In the genomic region with DNA sequence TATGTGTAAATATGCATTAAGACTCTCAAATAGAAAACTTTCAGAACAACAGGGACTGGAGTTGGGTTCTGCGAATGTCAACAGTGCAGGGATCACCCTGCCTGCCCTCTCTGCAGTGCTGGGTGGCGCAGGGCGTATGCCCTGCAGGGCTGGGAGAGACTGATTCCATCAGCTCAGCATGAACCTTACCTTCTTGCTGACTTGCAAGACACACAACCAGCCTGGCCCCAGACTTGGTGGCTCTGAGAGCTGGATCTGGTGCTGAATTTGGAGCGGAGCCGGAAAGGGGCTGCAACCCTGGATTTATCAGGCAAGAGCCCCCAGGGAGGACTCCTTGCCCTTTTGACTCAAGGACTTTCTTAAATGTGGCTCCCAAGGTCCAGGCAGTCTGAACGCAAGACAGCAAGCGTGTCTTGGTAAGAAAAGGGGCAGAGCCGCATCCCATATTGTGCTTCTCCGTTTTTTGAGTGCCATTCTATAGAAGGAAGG, we compare ENCODE assay signal across 19 cellular contexts.
"Had no signal": no experiment of that assay in that cellular context is flagged by ENCODE, and none has a peak within 500 bp of the region (broad histone marks: within the 10 kb centered on the region; RNA-seq: fewer than 3 reads in every experiment).

No MANE protein-coding gene starts in this region.

- H3K36me3 ChIP-seq: MG63 had no signal

- DNase-seq: IMR-90; Karpas-422; KG1; MG63; NCI-H1092; NCI-H1436; NCI-H187; NCI-H2029; NCI-H2081 treated with DMSO at 0.1 percent for 48 hours; NCI-H2171; NCI-H226; NCI-H446; NCI-H510A; NCI-H524 treated with DMSO at 0.1 percent for 48 hours; NCI-H69; NCI-H774; NK-92 treated with Interleukin-12 subunit alpha and Interleukin-12 subunit beta, amount 100 ng/mL, for 24 hours; PC-3; Right ventricle myocardium superior had no signal

- H3K4me3 ChIP-seq: MG63 had no signal

- H3K9me3 ChIP-seq: MG63 had no signal
